1 cellular context compared by ENCODE assay signal in the genomic region with DNA sequence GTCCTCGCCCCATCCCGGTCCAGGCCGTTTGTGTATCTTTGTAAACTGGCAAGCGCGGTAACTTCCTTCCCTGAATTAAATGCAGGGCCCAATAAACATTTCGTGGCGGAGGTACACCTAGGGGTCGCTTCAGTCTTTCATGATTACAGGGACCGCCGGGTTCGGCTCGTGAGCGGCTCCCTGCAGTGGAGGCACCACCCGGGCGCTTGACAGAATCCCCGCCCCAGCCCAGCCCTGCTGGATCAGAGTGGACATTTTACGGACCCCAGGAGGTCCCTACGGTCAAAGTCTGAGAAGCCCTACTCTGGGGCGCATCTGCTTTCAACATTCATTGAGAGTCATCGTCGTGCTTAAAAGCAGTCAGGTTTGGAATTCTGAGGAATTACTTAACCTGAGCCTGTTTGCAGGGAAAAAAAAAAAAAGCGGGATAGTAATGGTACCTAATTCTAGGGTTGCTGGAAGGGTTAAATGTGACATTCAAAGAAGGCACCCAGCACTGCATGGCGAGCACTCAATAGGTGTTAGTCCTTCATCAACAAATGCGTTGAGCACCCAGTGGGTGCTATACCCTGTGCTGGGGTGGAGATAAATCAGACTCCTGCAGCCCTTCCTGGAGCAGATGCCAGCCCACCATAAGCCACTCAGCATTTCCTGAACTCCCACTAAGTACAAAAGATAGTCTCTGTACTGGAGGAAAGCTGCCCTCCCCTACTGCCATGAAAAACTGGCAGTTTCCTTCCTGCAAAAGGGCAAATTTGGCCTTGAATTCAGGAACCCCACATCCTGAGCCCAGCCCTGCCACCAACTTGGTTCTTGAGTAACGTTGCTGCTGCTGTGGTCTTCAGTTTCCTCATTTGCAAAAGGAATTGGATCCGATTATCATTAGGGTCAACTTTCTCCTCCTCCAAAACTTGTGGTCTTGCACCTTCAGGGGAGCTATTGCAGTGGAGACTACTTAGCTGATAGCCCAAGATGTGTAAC.
TF ChIP-seq lines count a peak whose summit lies in the region.

No MANE protein-coding gene starts in this region.

TF ChIP-seq in HCT116, 20 proteins besides CTCF, POLR2A, EP300 and RAD21 (continued from another document):
- TF ChIP-seq YY1 (IDR thresholded peaks at IDR 0.05; ENCODE audit: extremely low read depth, insufficient replicate concordance, low read depth, low read length) (no peak), ZFX (IDR thresholded peaks at IDR 0.05) (no peak), TCF7L2 (IDR thresholded peaks at IDR 0.05; ENCODE audit: borderline replicate concordance, extremely low read depth, insufficient read depth, insufficient read length) (peak; percentile 78), SIN3A (IDR thresholded peaks at IDR 0.05; ENCODE audit: low read depth) (peak; percentile 59; the same call in 1 of the 2 replicates), POLR2AphosphoS5 (IDR thresholded peaks at IDR 0.05; ENCODE audit: low read depth, low read length) (no peak), ZNF274 (IDR thresholded peaks at IDR 0.05; ENCODE audit: low read depth, low read length) (no peak), SP1 (IDR thresholded peaks at IDR 0.05; ENCODE audit: low read depth) (peak; percentile 3; the same call in 1 of the 2 replicates), EGR1 (IDR thresholded peaks at IDR 0.05; ENCODE audit: low read depth) (no peak), EZH2 (IDR thresholded peaks at IDR 0.05) (no peak), CEBPB (IDR thresholded peaks at IDR 0.05; ENCODE audit: low read depth) (no peak), ELF1 (IDR thresholded peaks at IDR 0.05; ENCODE audit: borderline replicate concordance, low read depth) (no peak), EZH2phosphoT487 (IDR thresholded peaks at IDR 0.05; ENCODE audit: borderline replicate concordance) (no peak), JUND (IDR thresholded peaks at IDR 0.05) (no peak)
- TF ChIP-seq, protein P1, sequence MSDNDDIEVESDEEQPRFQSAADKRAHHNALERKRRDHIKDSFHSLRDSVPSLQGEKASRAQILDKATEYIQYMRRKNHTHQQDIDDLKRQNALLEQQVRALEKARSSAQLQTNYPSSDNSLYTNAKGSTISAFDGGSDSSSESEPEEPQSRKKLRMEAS (IDR thresholded peaks at IDR 0.05), result peak; percentile 33; the same call in 1 of the 2 replicates
- TF ChIP-seq, protein P2, sequence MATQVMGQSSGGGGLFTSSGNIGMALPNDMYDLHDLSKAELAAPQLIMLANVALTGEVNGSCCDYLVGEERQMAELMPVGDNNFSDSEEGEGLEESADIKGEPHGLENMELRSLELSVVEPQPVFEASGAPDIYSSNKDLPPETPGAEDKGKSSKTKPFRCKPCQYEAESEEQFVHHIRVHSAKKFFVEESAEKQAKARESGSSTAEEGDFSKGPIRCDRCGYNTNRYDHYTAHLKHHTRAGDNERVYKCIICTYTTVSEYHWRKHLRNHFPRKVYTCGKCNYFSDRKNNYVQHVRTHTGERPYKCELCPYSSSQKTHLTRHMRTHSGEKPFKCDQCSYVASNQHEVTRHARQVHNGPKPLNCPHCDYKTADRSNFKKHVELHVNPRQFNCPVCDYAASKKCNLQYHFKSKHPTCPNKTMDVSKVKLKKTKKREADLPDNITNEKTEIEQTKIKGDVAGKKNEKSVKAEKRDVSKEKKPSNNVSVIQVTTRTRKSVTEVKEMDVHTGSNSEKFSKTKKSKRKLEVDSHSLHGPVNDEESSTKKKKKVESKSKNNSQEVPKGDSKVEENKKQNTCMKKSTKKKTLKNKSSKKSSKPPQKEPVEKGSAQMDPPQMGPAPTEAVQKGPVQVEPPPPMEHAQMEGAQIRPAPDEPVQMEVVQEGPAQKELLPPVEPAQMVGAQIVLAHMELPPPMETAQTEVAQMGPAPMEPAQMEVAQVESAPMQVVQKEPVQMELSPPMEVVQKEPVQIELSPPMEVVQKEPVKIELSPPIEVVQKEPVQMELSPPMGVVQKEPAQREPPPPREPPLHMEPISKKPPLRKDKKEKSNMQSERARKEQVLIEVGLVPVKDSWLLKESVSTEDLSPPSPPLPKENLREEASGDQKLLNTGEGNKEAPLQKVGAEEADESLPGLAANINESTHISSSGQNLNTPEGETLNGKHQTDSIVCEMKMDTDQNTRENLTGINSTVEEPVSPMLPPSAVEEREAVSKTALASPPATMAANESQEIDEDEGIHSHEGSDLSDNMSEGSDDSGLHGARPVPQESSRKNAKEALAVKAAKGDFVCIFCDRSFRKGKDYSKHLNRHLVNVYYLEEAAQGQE (IDR thresholded peaks at IDR 0.05; ENCODE audit: low read depth), result no peak
- TF ChIP-seq, protein P3, sequence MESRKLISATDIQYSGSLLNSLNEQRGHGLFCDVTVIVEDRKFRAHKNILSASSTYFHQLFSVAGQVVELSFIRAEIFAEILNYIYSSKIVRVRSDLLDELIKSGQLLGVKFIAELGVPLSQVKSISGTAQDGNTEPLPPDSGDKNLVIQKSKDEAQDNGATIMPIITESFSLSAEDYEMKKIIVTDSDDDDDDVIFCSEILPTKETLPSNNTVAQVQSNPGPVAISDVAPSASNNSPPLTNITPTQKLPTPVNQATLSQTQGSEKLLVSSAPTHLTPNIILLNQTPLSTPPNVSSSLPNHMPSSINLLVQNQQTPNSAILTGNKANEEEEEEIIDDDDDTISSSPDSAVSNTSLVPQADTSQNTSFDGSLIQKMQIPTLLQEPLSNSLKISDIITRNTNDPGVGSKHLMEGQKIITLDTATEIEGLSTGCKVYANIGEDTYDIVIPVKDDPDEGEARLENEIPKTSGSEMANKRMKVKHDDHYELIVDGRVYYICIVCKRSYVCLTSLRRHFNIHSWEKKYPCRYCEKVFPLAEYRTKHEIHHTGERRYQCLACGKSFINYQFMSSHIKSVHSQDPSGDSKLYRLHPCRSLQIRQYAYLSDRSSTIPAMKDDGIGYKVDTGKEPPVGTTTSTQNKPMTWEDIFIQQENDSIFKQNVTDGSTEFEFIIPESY (IDR thresholded peaks at IDR 0.05; ENCODE audit: extremely low read depth, insufficient replicate concordance, low read length), result no peak
